21 cellular contexts compared by ENCODE assay signal in the genomic region with DNA sequence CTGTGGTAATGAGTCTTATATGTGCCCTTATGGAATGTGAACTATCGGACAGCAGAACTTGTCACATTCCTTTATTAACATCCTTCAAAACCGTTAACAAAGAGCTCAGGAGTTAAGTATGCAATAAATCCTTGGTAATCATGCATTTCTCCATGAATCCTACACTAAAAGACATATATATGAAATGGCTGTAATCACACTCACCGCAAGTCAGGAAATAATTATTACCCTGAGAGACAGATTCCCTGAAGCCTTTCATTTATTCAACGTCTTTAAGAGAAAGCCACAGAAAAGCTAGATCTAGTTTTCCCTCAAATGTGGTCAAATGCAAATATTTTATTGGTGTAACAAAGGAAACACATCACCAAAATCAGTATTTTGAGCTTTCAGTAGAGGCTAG. TPM values are rescaled to one million over a fixed set of nuclear protein-coding genes. Genes with fewer than 3 reads are reported as not detected.
A peak's percentile ranks its signal among the peaks of the same experiment; 100 is the strongest.
DNase-seq lines count a peak whose midpoint lies in the region; ATAC-seq and TF ChIP-seq lines count a peak whose summit lies in the region.
"Had no signal": no experiment of that assay in that cellular context is flagged by ENCODE, and none has a peak within 500 bp of the region (broad histone marks: within the 10 kb centered on the region; RNA-seq: fewer than 3 reads in every experiment).

No MANE protein-coding gene starts in this region.

- TF ChIP-seq CTCF in CD4-positive, alpha-beta T cell (IDR thresholded peaks at IDR 0.05), result no peak
- no peak for TF ChIP-seq CTCF in right lobe of liver (IDR thresholded peaks at IDR 0.05)

- H3K27ac Mint-ChIP-seq in T-helper 1 cell treated with Interleukin-12 subunit alpha and Interleukin-12 subunit beta and Interleukin-4 antibody, amounts not matched to agents 30 μg/mL and 1 μg/mL, for 36 hours, result peak overlapping the region; percentile 64
- H3K27ac Mint-ChIP-seq in CD4-positive, alpha-beta T cell, result peak overlapping the region; percentile 4
- H3K27ac Mint-ChIP-seq in activated CD4-positive, alpha-beta memory T cell treated with anti-CD3 and anti-CD28 coated beads, Interleukin-2, amount 10 ng/mL, durations not matched to agents 7 days and 5 days, result no peak overlapping the region

- no peaks in the 10 kb centered on the region for H3K27me3 Mint-ChIP-seq in T-helper 1 cell treated with Interleukin-12 subunit alpha and Interleukin-12 subunit beta and Interleukin-4 antibody, amounts not matched to agents 30 μg/mL and 1 μg/mL, for 36 hours (ENCODE audit: low read depth)
- H3K27me3 Mint-ChIP-seq in CD4-positive, alpha-beta T cell, result no peaks in the 10 kb centered on the region
- H3K27me3 Mint-ChIP-seq in activated CD4-positive, alpha-beta memory T cell treated with anti-CD3 and anti-CD28 coated beads, Interleukin-2, amount 10 ng/mL, durations not matched to agents 7 days and 5 days, result no peaks in the 10 kb centered on the region

- ATAC-seq in CD4-positive, alpha-beta T cell (ENCODE audit: poor library complexity), result no peak
- ATAC-seq in right lobe of liver, result no peak
- ATAC-seq: gastroesophageal sphincter had no signal

- intact Hi-C loops in CD4-positive, alpha-beta T cell (cut with DNase I, micrococcal nuclease), result loop anchor here in 1 of 2 experiments (10.0 kb wide), 1 partner anchor 944 kb away; the partner anchor contains the start of gene NARS2
- intact Hi-C loops in right lobe of liver (cut with DNase I), result no loop called here

- H3K9me3 ChIP-seq in CD4-positive, alpha-beta T cell (ENCODE audit: control insufficient read depth, low read length), result no peaks in the 10 kb centered on the region
- H3K9me3 ChIP-seq in right lobe of liver, result no peaks in the 10 kb centered on the region
- H3K9me3 ChIP-seq: gastroesophageal sphincter, mucosa of descending colon, neutrophil, tibial artery had no signal

- no peak for TF ChIP-seq POLR2A in right lobe of liver (IDR thresholded peaks at IDR 0.05)

- H3K4me1 Mint-ChIP-seq in T-helper 1 cell treated with Interleukin-12 subunit alpha and Interleukin-12 subunit beta and Interleukin-4 antibody, amounts not matched to agents 30 μg/mL and 1 μg/mL, for 36 hours (ENCODE audit: low read depth), result peaks cover 22% of the 10 kb centered on the region
- peaks cover 40% of the 10 kb centered on the region for H3K4me1 Mint-ChIP-seq in CD4-positive, alpha-beta T cell (ENCODE audit: low read depth)
- peaks cover 36% of the 10 kb centered on the region for H3K4me1 Mint-ChIP-seq in activated CD4-positive, alpha-beta memory T cell treated with anti-CD3 and anti-CD28 coated beads, Interleukin-2, amount 10 ng/mL, durations not matched to agents 7 days and 5 days

- DNase-seq in T-helper 1 cell, result no peak
- DNase-seq in CD4-positive, alpha-beta T cell, result no peak
- DNase-seq in activated CD4-positive, alpha-beta memory T cell treated with anti-CD3 and anti-CD28 coated beads, Interleukin-2, amount 10 ng/mL, durations not matched to agents 7 days and 5 days, result no peak
- DNase-seq in right lobe of liver, result no peak
- DNase-seq in NCI-H1092 (lab: John Stamatoyannopoulos, UW), result no peak
- DNase-seq in NCI-H1105 (lab: John Stamatoyannopoulos, UW), result no peak
- no peak for DNase-seq in epidermal melanocyte (ENCODE audit: insufficient read length, low spot score)
- DNase-seq: AML-193; brain microvascular endothelial cell; islet precursor cell; mucosa of descending colon; NCI-H1436; NCI-H524; stimulated activated naive CD4-positive, alpha-beta T cell; tibial artery; WERI-Rb-1 had no signal

- POLR2A ChIA-PET in CD4-positive, alpha-beta T cell (lab: Charles Lee), result no interaction called here
- POLR2A ChIA-PET in activated CD4-positive, alpha-beta memory T cell treated with anti-CD3 and anti-CD28 coated beads, Interleukin-2, amount 10 ng/mL, durations not matched to agents 7 days and 5 days (lab: Charles Lee), result no interaction called here

- H3K36me3 Mint-ChIP-seq in T-helper 1 cell treated with Interleukin-12 subunit alpha and Interleukin-12 subunit beta and Interleukin-4 antibody, amounts not matched to agents 30 μg/mL and 1 μg/mL, for 36 hours (ENCODE audit: low read depth), result peaks cover 11% of the 10 kb centered on the region
- H3K36me3 Mint-ChIP-seq in CD4-positive, alpha-beta T cell (ENCODE audit: low read depth), result peaks cover 54% of the 10 kb centered on the region
- peaks cover 25% of the 10 kb centered on the region for H3K36me3 Mint-ChIP-seq in activated CD4-positive, alpha-beta memory T cell treated with anti-CD3 and anti-CD28 coated beads, Interleukin-2, amount 10 ng/mL, durations not matched to agents 7 days and 5 days (ENCODE audit: low read depth)

- H3K9me3 Mint-ChIP-seq in T-helper 1 cell treated with Interleukin-12 subunit alpha and Interleukin-12 subunit beta and Interleukin-4 antibody, amounts not matched to agents 30 μg/mL and 1 μg/mL, for 36 hours, result no peaks in the 10 kb centered on the region
- no peaks in the 10 kb centered on the region for H3K9me3 Mint-ChIP-seq in CD4-positive, alpha-beta T cell
- no peaks in the 10 kb centered on the region for H3K9me3 Mint-ChIP-seq in activated CD4-positive, alpha-beta memory T cell treated with anti-CD3 and anti-CD28 coated beads, Interleukin-2, amount 10 ng/mL, durations not matched to agents 7 days and 5 days

- peaks cover 0 to 27% (median 11%) of the 10 kb centered on the region in 4 donors for H3K4me1 ChIP-seq in right lobe of liver

- peaks cover 0 to 4% (median 2%) of the 10 kb centered on the region in 4 donors for H3K36me3 ChIP-seq in right lobe of liver

- CTCF ChIA-PET in CD4-positive, alpha-beta T cell (lab: Charles Lee), result interaction anchor here (0.6 to 2.5 kb wide), 2 partner anchors 11 to 833 kb away, joined by 3 to 6 read pairs; no protein-coding TSS in a partner anchor
- CTCF ChIA-PET in activated CD4-positive, alpha-beta memory T cell treated with anti-CD3 and anti-CD28 coated beads, Interleukin-2, amount 10 ng/mL, durations not matched to agents 7 days and 5 days (lab: Charles Lee), result interaction anchor here (1.6 kb wide), 1 partner anchor 10 kb away, joined by 12 read pairs; no protein-coding TSS in a partner anchor

- no peaks in the 10 kb centered on the region for H3K27me3 ChIP-seq in CD4-positive, alpha-beta T cell (ENCODE audit: control insufficient read depth, insufficient read depth, low read length)
- H3K27me3 ChIP-seq in right lobe of liver, result no peaks in the 10 kb centered on the region
- H3K27me3 ChIP-seq: brain microvascular endothelial cell, gastroesophageal sphincter, neutrophil, tibial artery had no signal

- H3K4me3 ChIP-seq in right lobe of liver, result peak overlapping the region in 1 of 3 donors; percentile 17
- H3K4me3 ChIP-seq: gastroesophageal sphincter, mucosa of descending colon, smooth muscle cell, tibial artery had no signal

- no peak overlapping the region for H3K27ac ChIP-seq in CD4-positive, alpha-beta T cell (ENCODE audit: low read depth, low read length)
- peak overlapping the region; percentile 71 to 75 (median 72) for H3K27ac ChIP-seq in right lobe of liver
- H3K27ac ChIP-seq: 22Rv1, brain microvascular endothelial cell, gastroesophageal sphincter, neutrophil, tibial artery, WERI-Rb-1 had no signal

- WGBS in right lobe of liver (ENCODE audit: insufficient coverage, low coverage, low lambda C conversion rate, missing lambda C conversion rate), result 82% methylated on average over 4 of the region's 4 CpGs

- H3K4me3 Mint-ChIP-seq in T-helper 1 cell treated with Interleukin-12 subunit alpha and Interleukin-12 subunit beta and Interleukin-4 antibody, amounts not matched to agents 30 μg/mL and 1 μg/mL, for 36 hours, result no peak overlapping the region
- no peak overlapping the region for H3K4me3 Mint-ChIP-seq in CD4-positive, alpha-beta T cell
- peak overlapping the region; percentile 28 for H3K4me3 Mint-ChIP-seq in activated CD4-positive, alpha-beta memory T cell treated with anti-CD3 and anti-CD28 coated beads, Interleukin-2, amount 10 ng/mL, durations not matched to agents 7 days and 5 days

RNA-seq across cellular contexts. Expression of gene CLNS1A, which starts 7.3 kb away (rescaled TPM):
- 10 to 100 TPM; 87.8 to 93.1 TPM for total RNA-seq in CD4-positive, alpha-beta T cell
- total RNA-seq in activated CD4-positive, alpha-beta memory T cell treated with anti-CD3 and anti-CD28 coated beads, Interleukin-2, amount 10 ng/mL, durations not matched to agents 7 days and 5 days, result 100 to 1,000 TPM; 101 to 104 TPM
- total RNA-seq in right lobe of liver, result 10 to 100 TPM; 41.2 to 86.8 (median 64.1) TPM

RNA-seq across cellular contexts. Expression of gene AQP11, which starts 40.6 kb away (rescaled TPM):
- total RNA-seq in CD4-positive, alpha-beta T cell, result not detected
- under 1 TPM; 0.60 to 0.78 TPM for total RNA-seq in activated CD4-positive, alpha-beta memory T cell treated with anti-CD3 and anti-CD28 coated beads, Interleukin-2, amount 10 ng/mL, durations not matched to agents 7 days and 5 days
- total RNA-seq in right lobe of liver, result 10 to 100 TPM in 1 of 6 experiments, 1 to 10 TPM in 5; 3.9 to 11.9 (median 6.5) TPM
